ENCODE assay signal across 1 cellular context in genomic region chr10:5896765-5897340, GRCh38.
TF ChIP-seq lines count a peak whose summit lies in the region.

No MANE protein-coding gene starts in this region.

TF ChIP-seq in K562, 482 proteins besides CTCF, POLR2A, EP300 and RAD21 (continued from another document):
- TF ChIP-seq PRDM10 (IDR thresholded peaks at IDR 0.05; ENCODE audit: partially characterized antibody), result no peak
- TF ChIP-seq CEBPG (CRISPR knock-in tag; IDR thresholded peaks at IDR 0.05), result no peak
- TF ChIP-seq CEBPG (tag; conservative IDR thresholded peaks at IDR 0.05 in 1 of 2, IDR thresholded peaks at IDR 0.05 in 1 of 2), result no peak
- no peak for TF ChIP-seq XRCC4 (IDR thresholded peaks at IDR 0.05; ENCODE audit: extremely low read depth, insufficient read depth, insufficient read length)
- TF ChIP-seq ARID2 (IDR thresholded peaks at IDR 0.05), result no peak
- no peak for TF ChIP-seq ZNF436 (CRISPR knock-in tag; IDR thresholded peaks at IDR 0.05)
- TF ChIP-seq ZNF431 (CRISPR knock-in tag; IDR thresholded peaks at IDR 0.05), result no peak
- no peak for TF ChIP-seq ZNF717 (CRISPR knock-in tag; IDR thresholded peaks at IDR 0.05)
- no peak for TF ChIP-seq CBFB (CRISPR knock-in tag; IDR thresholded peaks at IDR 0.05)
- TF ChIP-seq STAT5B (CRISPR knock-in tag; IDR thresholded peaks at IDR 0.05), result no peak
- TF ChIP-seq CGGBP1 (CRISPR knock-in tag; IDR thresholded peaks at IDR 0.05), result no peak
- no peak for TF ChIP-seq NUFIP1 (IDR thresholded peaks at IDR 0.05; ENCODE audit: partially characterized antibody)
- no peak for TF ChIP-seq STAG1 (CRISPR knock-in tag; IDR thresholded peaks at IDR 0.05; ENCODE audit: borderline replicate concordance)
- TF ChIP-seq SUPT5H (IDR thresholded peaks at IDR 0.05), result no peak
- TF ChIP-seq PBX2 (CRISPR knock-in tag; IDR thresholded peaks at IDR 0.05; ENCODE audit: low read depth), result no peak
- 0 out of 2 replicates have a peak, but pooled peaks have one; percentile 36 for TF ChIP-seq PBX2 (tag; conservative IDR thresholded peaks at IDR 0.05; ENCODE audit: low read depth)
- no peak for TF ChIP-seq SNAPC5 (CRISPR knock-in tag; IDR thresholded peaks at IDR 0.05)
- peak; percentile 84 for TF ChIP-seq ZBTB40 (IDR thresholded peaks at IDR 0.05)
- no peak for TF ChIP-seq ZBTB40 (CRISPR knock-in tag; IDR thresholded peaks at IDR 0.05)
- TF ChIP-seq RFX1 (IDR thresholded peaks at IDR 0.05), result peak; percentile 61
- TF ChIP-seq MYBL2 (IDR thresholded peaks at IDR 0.05; ENCODE audit: low read depth), result no peak
- no peak for TF ChIP-seq MYBL2 (CRISPR knock-in tag; IDR thresholded peaks at IDR 0.05; ENCODE audit: borderline replicate concordance)
- no peak for TF ChIP-seq BRF1 (IDR thresholded peaks at IDR 0.05; ENCODE audit: borderline replicate concordance, extremely low read depth, insufficient read length)
- TF ChIP-seq ZNF134 (CRISPR knock-in tag; conservative IDR thresholded peaks at IDR 0.05), result no peak
- TF ChIP-seq TFAM (CRISPR knock-in tag; conservative IDR thresholded peaks at IDR 0.05), result no peak
- no peak for TF ChIP-seq NR3C1 (CRISPR knock-in tag; IDR thresholded peaks at IDR 0.05)
- TF ChIP-seq EHMT2 (IDR thresholded peaks at IDR 0.05), result no peak
- no peak for TF ChIP-seq ZNF232 (CRISPR knock-in tag; IDR thresholded peaks at IDR 0.05)
- TF ChIP-seq ZNF175 (CRISPR knock-in tag; IDR thresholded peaks at IDR 0.05; ENCODE audit: low read depth), result no peak
